Comparison of ENCODE assay signal across 1 cellular context in genomic region chr1:6331543-6332246, GRCh38.
TF ChIP-seq lines count a peak whose summit lies in the region.

No MANE protein-coding gene starts in this region.

TF ChIP-seq in IMR-90, 13 proteins besides CTCF, POLR2A, EP300 and RAD21:
- TF ChIP-seq MXI1 (IDR thresholded peaks at IDR 0.05; ENCODE audit: borderline replicate concordance, low read depth, low read length) (no peak), RCOR1 (IDR thresholded peaks at IDR 0.05; ENCODE audit: insufficient replicate concordance, low read length) (no peak), NFE2L2 (IDR thresholded peaks at IDR 0.05; ENCODE audit: low read depth, low read length) (no peak), CEBPB (IDR thresholded peaks at IDR 0.05; ENCODE audit: low read depth, low read length) (no peak), SMC3 (IDR thresholded peaks at IDR 0.05; ENCODE audit: low read depth, low read length) (no peak), BHLHE40 (IDR thresholded peaks at IDR 0.05; ENCODE audit: low read depth, low read length) (no peak), RFX5 (IDR thresholded peaks at IDR 0.05; ENCODE audit: low read depth, low read length) (no peak), FOS (IDR thresholded peaks at IDR 0.05; ENCODE audit: low read depth, low read length) (no peak), CHD1 (IDR thresholded peaks at IDR 0.05; ENCODE audit: low read depth, low read length) (no peak), MAZ (IDR thresholded peaks at IDR 0.05; ENCODE audit: borderline replicate concordance, low read depth, low read length) (no peak), MAFK (IDR thresholded peaks at IDR 0.05; ENCODE audit: low read depth, low read length) (no peak), USF2 (IDR thresholded peaks at IDR 0.05; ENCODE audit: low read depth, low read length) (no peak)
- TF ChIP-seq, protein P1, sequence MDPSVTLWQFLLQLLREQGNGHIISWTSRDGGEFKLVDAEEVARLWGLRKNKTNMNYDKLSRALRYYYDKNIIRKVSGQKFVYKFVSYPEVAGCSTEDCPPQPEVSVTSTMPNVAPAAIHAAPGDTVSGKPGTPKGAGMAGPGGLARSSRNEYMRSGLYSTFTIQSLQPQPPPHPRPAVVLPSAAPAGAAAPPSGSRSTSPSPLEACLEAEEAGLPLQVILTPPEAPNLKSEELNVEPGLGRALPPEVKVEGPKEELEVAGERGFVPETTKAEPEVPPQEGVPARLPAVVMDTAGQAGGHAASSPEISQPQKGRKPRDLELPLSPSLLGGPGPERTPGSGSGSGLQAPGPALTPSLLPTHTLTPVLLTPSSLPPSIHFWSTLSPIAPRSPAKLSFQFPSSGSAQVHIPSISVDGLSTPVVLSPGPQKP (IDR thresholded peaks at IDR 0.05; ENCODE audit: borderline replicate concordance, low read depth, low read length) = no peak
